23 cellular contexts compared by ENCODE assay signal in the genomic region with DNA sequence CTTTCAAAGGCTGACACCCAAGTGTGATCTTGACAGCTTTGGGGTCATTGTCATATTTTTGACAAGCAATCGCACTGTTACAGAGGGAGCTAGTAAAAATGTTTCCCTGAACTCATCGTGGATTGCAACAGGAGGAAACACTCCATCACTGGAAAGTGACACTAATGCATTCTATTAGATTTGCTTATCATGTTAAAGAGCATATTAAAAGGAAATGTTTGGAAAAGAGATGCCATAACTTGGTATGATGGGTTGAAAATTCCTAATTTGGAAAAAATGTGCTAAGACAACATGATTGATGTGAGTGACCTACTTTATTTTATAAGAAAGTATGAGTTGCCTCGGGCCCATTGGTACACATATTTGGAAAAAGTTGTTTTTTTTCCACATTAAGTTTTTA. TPM values are rescaled to one million over a fixed set of nuclear protein-coding genes. Genes with fewer than 3 reads are reported as not detected.
"Had no signal": no experiment of that assay in that cellular context is flagged by ENCODE, and none has a peak within 500 bp of the region (broad histone marks: within the 10 kb centered on the region; RNA-seq: fewer than 3 reads in every experiment).

No MANE protein-coding gene starts in this region.

- H3K9ac ChIP-seq: KMS-11 had no signal

- ATAC-seq: K562, Panc1, PC-3 had no signal

- H3K36me3 Mint-ChIP-seq: IgD-negative memory B cell had no signal

- DNase-seq: Kasumi-1, MM.1S, NCI-H1092 treated with DMSO at 0.1 percent for 48 hours, NCI-H1436, NCI-H187 treated with DMSO at 0.1 percent for 48 hours, NCI-H2029 treated with DMSO at 0.1 percent for 48 hours, NCI-H2107, NCI-H2227 treated with DMSO at 0.1 percent for 48 hours, NCI-H524 treated with DMSO at 0.1 percent for 48 hours, NCI-H69, NCI-H774, PC-3, SHP77 had no signal

- H3K4me3 Mint-ChIP-seq: IgD-negative memory B cell had no signal

- H3K27ac ChIP-seq: HL-60, KMS-11, RWPE1 had no signal

- H3K4me3 ChIP-seq: K562 had no signal

- H3K4me2 ChIP-seq: KMS-11 had no signal

- H3K4me1 Mint-ChIP-seq: IgD-negative memory B cell had no signal

RNA-seq across cellular contexts. Expression of gene EMX2, which starts 22.7 kb away (rescaled TPM):
- total RNA-seq: K562, M059J, NCI-H460, OCI-LY7, PC-3, SK-MEL-5 had no signal
